In the genomic region with DNA sequence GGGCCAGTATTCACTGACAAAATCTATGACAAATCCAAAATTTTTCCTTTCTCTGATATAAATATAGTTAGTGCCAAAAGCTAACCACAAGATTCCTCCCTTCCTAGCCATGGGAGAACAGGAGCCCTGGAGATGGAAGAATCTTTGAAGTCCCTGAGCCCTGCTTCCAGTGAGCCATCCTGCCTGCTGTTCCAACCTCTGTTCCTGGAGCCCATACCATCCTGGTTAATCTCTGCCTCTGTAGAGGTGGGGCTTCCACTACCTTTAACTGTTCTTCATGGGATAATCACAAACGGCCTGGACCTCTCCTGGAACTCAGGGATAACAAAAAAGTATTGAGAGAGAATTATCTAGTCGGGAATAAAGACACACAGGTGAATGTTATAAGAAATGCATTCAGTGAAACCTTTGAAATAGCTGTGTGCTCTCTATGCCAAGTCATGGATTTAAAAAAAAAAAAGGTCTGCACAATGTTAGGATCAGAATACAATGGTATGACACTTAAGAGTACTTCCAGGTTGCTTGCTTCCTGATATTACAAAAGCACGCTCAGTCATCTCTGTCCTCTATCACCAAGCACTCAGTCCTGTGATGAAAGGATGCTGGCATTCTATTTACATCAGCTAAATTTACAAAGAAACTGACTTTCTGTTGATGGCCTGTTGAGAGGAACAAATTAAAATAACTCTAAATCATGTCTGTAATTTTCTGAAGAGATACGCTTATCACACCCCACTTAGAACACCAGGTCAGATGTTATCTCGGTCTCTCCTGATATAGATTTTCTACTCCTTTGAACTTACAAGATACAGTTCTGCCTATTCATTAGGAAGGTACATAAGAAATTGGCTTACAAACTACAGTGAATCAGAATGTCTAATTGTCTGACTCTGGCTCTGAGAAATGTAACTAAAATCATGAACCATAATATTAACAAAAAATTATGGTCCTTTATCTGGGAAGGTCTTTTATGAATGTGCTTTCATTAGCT, we compare ENCODE assay signal across 31 cellular contexts.
DNase-seq lines count a peak whose midpoint lies in the region; ATAC-seq, FAIRE-seq and TF ChIP-seq lines count a peak whose summit lies in the region.
"Had no signal": no experiment of that assay in that cellular context is flagged by ENCODE, and none has a peak within 500 bp of the region (broad histone marks: within the 10 kb centered on the region; RNA-seq: fewer than 3 reads in every experiment).

No MANE protein-coding gene starts in this region.

- no peak overlapping the region for H2AFZ ChIP-seq in astrocyte (ENCODE audit: low read depth, low read length)

- no peak overlapping the region for H3K4me3 ChIP-seq in astrocyte (ENCODE audit: insufficient read depth, low read depth, low read length)
- H3K4me3 ChIP-seq: dorsolateral prefrontal cortex, esophagus muscularis mucosa, gastroesophageal sphincter, ovary had no signal

- H4K20me1 ChIP-seq in astrocyte (ENCODE audit: insufficient read depth, low read length), result no peaks in the 10 kb centered on the region

- no peaks in the 10 kb centered on the region for H3K27me3 ChIP-seq in astrocyte (ENCODE audit: insufficient read depth, low read length)
- H3K27me3 ChIP-seq: dorsolateral prefrontal cortex, esophagus muscularis mucosa, gastroesophageal sphincter, ovary had no signal

- H3K36me3 Mint-ChIP-seq in astrocyte (ENCODE audit: low read depth, unreplicated experiment), result peaks cover 7% of the 10 kb centered on the region
- H3K36me3 Mint-ChIP-seq: stimulated activated effector memory CD8-positive, alpha-beta T cell treated with anti-CD3 and anti-CD28 coated beads, Interleukin-12 subunit alpha, Interleukin-12 subunit beta, amount 100 ng/mL, for 72 hours had no signal

- no peak overlapping the region for H3K27ac Mint-ChIP-seq in astrocyte (ENCODE audit: unreplicated experiment)
- H3K27ac Mint-ChIP-seq: activated CD4-positive, alpha-beta T cell treated with anti-CD3 and anti-CD28 coated beads, Interleukin-2, amount 10 ng/mL, durations not matched to agents 24 days and 14 days; activated T-cell treated with anti-CD3 and anti-CD28 coated beads, Interleukin-2, amount 50 U/mL, for 24 hours; CD4-positive, alpha-beta T cell; stimulated activated effector memory CD8-positive, alpha-beta T cell treated with anti-CD3 and anti-CD28 coated beads, Interleukin-12 subunit alpha, Interleukin-12 subunit beta, amount 100 ng/mL, for 72 hours; type B pancreatic cell had no signal

- no peak for FAIRE-seq in astrocyte (lab: Jason Lieb, UNC)
- FAIRE-seq: endometrium had no signal

- peaks cover 3% of the 10 kb centered on the region for H3K4me1 ChIP-seq in astrocyte (ENCODE audit: insufficient read depth, low read length)
- H3K4me1 ChIP-seq: gastroesophageal sphincter had no signal

- peak; percentile 99 for ATAC-seq in left ventricle myocardium superior
- ATAC-seq in GM18858 (IDR thresholded peaks at IDR 0.05; ENCODE audit: unreplicated experiment), result no peak
- ATAC-seq: gastroesophageal sphincter; left colon; Panc1; stimulated activated effector memory CD8-positive, alpha-beta T cell treated with anti-CD3 and anti-CD28 coated beads, Interleukin-12 subunit alpha, Interleukin-12 subunit beta, amount 100 ng/mL, for 72 hours had no signal

- no peak overlapping the region for H3K9ac ChIP-seq in astrocyte (ENCODE audit: low read length)

- peaks cover 11% of the 10 kb centered on the region for H3K4me1 Mint-ChIP-seq in astrocyte (ENCODE audit: low read depth, unreplicated experiment)
- H3K4me1 Mint-ChIP-seq: activated CD4-positive, alpha-beta T cell treated with anti-CD3 and anti-CD28 coated beads, Interleukin-2, amount 10 ng/mL, durations not matched to agents 24 days and 14 days; neural crest cell had no signal

- H3K9me3 Mint-ChIP-seq in astrocyte (ENCODE audit: unreplicated experiment), result peaks cover 7% of the 10 kb centered on the region

- no peaks in the 10 kb centered on the region for H3K27me3 Mint-ChIP-seq in astrocyte (ENCODE audit: low read depth, unreplicated experiment)
- H3K27me3 Mint-ChIP-seq: activated CD4-positive, alpha-beta T cell treated with anti-CD3 and anti-CD28 coated beads, Interleukin-2, amount 10 ng/mL, durations not matched to agents 24 days and 14 days; activated T-cell treated with anti-CD3 and anti-CD28 coated beads, Interleukin-2, amount 50 U/mL, for 24 hours; CD4-positive, alpha-beta T cell; type B pancreatic cell had no signal

- no peak overlapping the region for H3K27ac ChIP-seq in astrocyte (ENCODE audit: low read depth, low read length)
- H3K27ac ChIP-seq: dorsolateral prefrontal cortex, esophagus muscularis mucosa, gastroesophageal sphincter, HL-60, ovary, WERI-Rb-1 had no signal

- H3K36me3 ChIP-seq in astrocyte (ENCODE audit: insufficient read depth, low read length), result no peaks in the 10 kb centered on the region
- H3K36me3 ChIP-seq: gastroesophageal sphincter, ovary, WERI-Rb-1 had no signal

- H3K9me3 ChIP-seq in astrocyte (ENCODE audit: insufficient read depth, low read depth, low read length), result no peaks in the 10 kb centered on the region
- H3K9me3 ChIP-seq: ovary had no signal

- intact Hi-C loops in left ventricle myocardium superior (cut with micrococcal nuclease), result no loop called here

- H3K4me3 Mint-ChIP-seq in astrocyte (ENCODE audit: unreplicated experiment), result no peak overlapping the region
- H3K4me3 Mint-ChIP-seq: activated CD4-positive, alpha-beta T cell treated with anti-CD3 and anti-CD28 coated beads, Interleukin-2, amount 10 ng/mL, durations not matched to agents 24 days and 14 days; activated T-cell treated with anti-CD3 and anti-CD28 coated beads, Interleukin-2, amount 50 U/mL, for 24 hours; CD4-positive, alpha-beta T cell; neural crest cell; stimulated activated effector memory CD8-positive, alpha-beta T cell treated with anti-CD3 and anti-CD28 coated beads, Interleukin-12 subunit alpha, Interleukin-12 subunit beta, amount 100 ng/mL, for 72 hours; type B pancreatic cell had no signal

- no peaks in the 10 kb centered on the region for H3K79me2 ChIP-seq in astrocyte (ENCODE audit: insufficient read depth, low read length)

- DNase-seq in AG20443 (ENCODE audit: low spot score) (peak; percentile 20), HCEC 1CT (peak; percentile 11), astrocyte (ENCODE audit: low read depth) (peak; percentile 13), left ventricle myocardium superior (no peak), GM03348 (ENCODE audit: low spot score) (no peak), activated gamma-delta T cell treated with Interleukin-2 at 50 U/mL for 16 hours (no peak)
- DNase-seq: activated CD4-positive, alpha-beta T cell treated with anti-CD3 and anti-CD28 coated beads, Interleukin-2, amount 10 ng/mL, durations not matched to agents 24 days and 14 days; activated effector memory CD4-positive, alpha-beta T cell treated with anti-CD3 and anti-CD28 coated beads, Interleukin-2, amount 50 U/mL, for 16 hours; activated T-cell treated with anti-CD3 and anti-CD28 coated beads, Interleukin-2, amount 50 U/mL, for 24 hours; CD4-positive, alpha-beta T cell; dorsolateral prefrontal cortex; hypothalamus; KG1; left colon; MM.1S; NCI-H1105 treated with DMSO at 0.1 percent for 48 hours; NCI-H2029; NCI-H526; ovary; stimulated activated CD4-positive, alpha-beta T cell treated with anti-CD3 and anti-CD28 coated beads, Interleukin-15, amount 100 ng/mL, for 24 hours; T1000; WERI-Rb-1 had no signal

- TF ChIP-seq CTCF in astrocyte (IDR thresholded peaks at IDR 0.05; ENCODE audit: insufficient read depth, low read depth, low read length), result no peak

- H3K4me2 ChIP-seq in astrocyte (ENCODE audit: low read length), result no peak overlapping the region

Comparison
In these comparisons a context has a peak if more than half of its experiments do, and no peak if none do; other contexts are left out.
1. DNase-seq: peak in AG20443 (single experiment), HCEC 1CT (single experiment) and astrocyte (single experiment); none in left ventricle myocardium superior (single experiment), GM03348 (single experiment) and activated gamma-delta T cell treated with Interleukin-2 at 50 U/mL for 16 hours (single experiment).